8 cellular contexts compared by ENCODE assay signal in the genomic region with DNA sequence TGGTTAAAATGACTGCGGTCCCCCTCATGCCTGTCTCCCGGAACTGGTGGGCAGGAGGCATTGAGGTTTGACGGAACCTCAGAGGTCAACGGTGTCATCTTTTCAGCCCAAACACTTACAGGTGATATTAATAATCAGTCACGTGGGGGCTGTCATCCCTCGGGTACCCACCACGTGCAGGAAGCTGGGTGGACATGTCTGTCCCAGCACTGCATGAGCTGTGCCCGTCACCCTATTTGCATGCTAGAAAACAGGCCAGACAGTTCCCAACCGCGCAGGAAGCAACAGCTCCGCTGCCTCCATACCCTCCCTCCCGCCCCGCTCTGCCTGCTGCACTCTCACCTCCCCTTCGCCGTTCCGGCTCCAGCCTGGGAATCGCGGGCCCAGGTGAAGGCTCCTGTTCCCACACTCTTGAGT. TPM values are rescaled to one million over a fixed set of nuclear protein-coding genes. Genes with fewer than 3 reads are reported as not detected.
DNase-seq lines count a peak whose midpoint lies in the region; ATAC-seq and TF ChIP-seq lines count a peak whose summit lies in the region.

No MANE protein-coding gene starts in this region.

- TF ChIP-seq EP300 in esophagus muscularis mucosa (IDR thresholded peaks at IDR 0.05), result no peak

- no peaks in the 10 kb centered on the region for H3K79me2 ChIP-seq in ACC112 (ENCODE audit: control insufficient read depth, insufficient read depth, low read length, unreplicated experiment)

- H3K4me3 ChIP-seq in ACC112 (ENCODE audit: low read depth, low read length) (peak overlapping the region; percentile 65; the same call in 1 of the 2 replicates), esophagus muscularis mucosa (peak overlapping the region; percentile 45 to 61 (median 48)), thymus (ENCODE audit: low read length) (peak overlapping the region; percentile 57), Caco-2 (ENCODE audit: low read depth, low read length) (no peak overlapping the region)

- no peak for TF ChIP-seq POLR2A in esophagus muscularis mucosa (IDR thresholded peaks at IDR 0.05; ENCODE audit: low read depth)

- H3K4me1 Mint-ChIP-seq in T-cell, result peaks cover 7 to 30% (median 19%) of the 10 kb centered on the region in 3 donors
- peaks cover 7% of the 10 kb centered on the region for H3K4me1 Mint-ChIP-seq in Caco-2 (ENCODE audit: low read depth, unreplicated experiment)

- peaks cover 5 to 14% of the 10 kb centered on the region in 2 donors for H3K27me3 Mint-ChIP-seq in T-cell
- no peaks in the 10 kb centered on the region for H3K27me3 Mint-ChIP-seq in Caco-2 (ENCODE audit: insufficient read depth, unreplicated experiment)

- 16% methylated on average over 8 of the region's 18 CpGs for WGBS in esophagus muscularis mucosa
- 3% methylated on average over 18 of the region's 18 CpGs for WGBS in thymus

- intact Hi-C loops in esophagus muscularis mucosa (cut with DNase I), result no loop called here
- intact Hi-C loops in Caco-2 (cut with micrococcal nuclease; ENCODE audit: unreplicated experiment), result no loop called here

- H3K27me3 ChIP-seq in ACC112 (ENCODE audit: insufficient read depth, low read length), result peaks cover 24% of the 10 kb centered on the region
- peaks cover 3 to 48% (median 32%) of the 10 kb centered on the region in 4 donors for H3K27me3 ChIP-seq in esophagus muscularis mucosa
- H3K27me3 ChIP-seq in thymus (ENCODE audit: control insufficient read depth, insufficient read depth), result peaks cover 46% of the 10 kb centered on the region
- no peaks in the 10 kb centered on the region for H3K27me3 ChIP-seq in Caco-2 (replicated peaks; ENCODE audit: control insufficient read depth, insufficient read depth, low read length)

- H3K9me3 ChIP-seq in esophagus muscularis mucosa (no peaks in the 10 kb centered on the region), thymus (ENCODE audit: control insufficient read depth) (peaks cover 1% of the 10 kb centered on the region), Caco-2 (no peaks in the 10 kb centered on the region)

- H3K27ac ChIP-seq in ACC112 (ENCODE audit: low read depth, low read length) (no peak overlapping the region), esophagus muscularis mucosa (replicated peaks in 1 of 4) (no peak overlapping the region), thymus (ENCODE audit: low read depth) (no peak overlapping the region)

- H3K4me3 Mint-ChIP-seq in T-cell (peak overlapping the region; percentile 73 to 77 (median 75)), Caco-2 (ENCODE audit: unreplicated experiment) (no peak overlapping the region)

- ATAC-seq in T-cell (replicated peaks in 1 of 4), result peak; percentile 21 to 38 (median 30)

- POLR2A ChIA-PET in T-cell (lab: Charles Lee) (interaction anchor here in 1 of 2 donors (0.9 kb wide), 1 partner anchor 20 kb away, joined by 3 read pairs; no protein-coding TSS in a partner anchor), Caco-2 (lab: Charles Lee) (no interaction called here)

- CTCF ChIA-PET in T-cell (lab: Charles Lee) (no interaction called here), Caco-2 (lab: Charles Lee) (interaction anchor here (0.5 kb wide), 1 partner anchor 32 kb away, joined by 3 read pairs; no protein-coding TSS in a partner anchor)

- H3K27ac Mint-ChIP-seq in T-cell (peak overlapping the region; percentile 12 to 57), Caco-2 (ENCODE audit: unreplicated experiment) (no peak overlapping the region)

- no peak overlapping the region for H2AFZ ChIP-seq in ACC112 (ENCODE audit: low read length, unreplicated experiment)

- H3K4me1 ChIP-seq in ACC112 (ENCODE audit: control insufficient read depth, insufficient read depth, low read length, unreplicated experiment) (peaks cover 15% of the 10 kb centered on the region), esophagus muscularis mucosa (peaks cover 26 to 43% (median 38%) of the 10 kb centered on the region in 4 donors), thymus (ENCODE audit: control insufficient read depth, insufficient read depth, low read length) (peaks cover 13% of the 10 kb centered on the region), Caco-2 (peaks cover 8% of the 10 kb centered on the region; the same call in 1 of the 2 replicates)

- peaks cover 5% of the 10 kb centered on the region for H3K36me3 Mint-ChIP-seq in T-cell
- H3K36me3 Mint-ChIP-seq in Caco-2 (ENCODE audit: insufficient read depth, unreplicated experiment), result peaks cover 10% of the 10 kb centered on the region

- no TSS peak for BruUV-seq in Caco-2 (replicated peaks; lab: Mats Ljungman, UMichigan)

- H3K9me3 Mint-ChIP-seq in T-cell (no peaks in the 10 kb centered on the region), Caco-2 (ENCODE audit: unreplicated experiment) (no peaks in the 10 kb centered on the region)

- H3K36me3 ChIP-seq in ACC112 (ENCODE audit: insufficient read depth, low read length), result peaks cover 6% of the 10 kb centered on the region; the same call in 1 of the 2 replicates
- H3K36me3 ChIP-seq in esophagus muscularis mucosa, result peaks cover 5 to 16% (median 14%) of the 10 kb centered on the region in 4 donors
- H3K36me3 ChIP-seq in thymus (ENCODE audit: control insufficient read depth, insufficient read depth), result peaks cover 3% of the 10 kb centered on the region
- peaks cover 3% of the 10 kb centered on the region; the same call in 1 of the 2 replicates for H3K36me3 ChIP-seq in Caco-2 (ENCODE audit: control insufficient read depth, insufficient read depth, low read length)

- TF ChIP-seq CTCF in esophagus muscularis mucosa (IDR thresholded peaks at IDR 0.05) (no peak), Caco-2 (IDR thresholded peaks at IDR 0.05; ENCODE audit: insufficient read depth in 1 of 2, low read depth in 1 of 2, low read length in 1 of 2, severe bottlenecking in 1 of 2, unreplicated experiment in 1 of 2) (no peak)

- DNase-seq in GM19240 (ENCODE audit: insufficient read length, low spot score), result peak; percentile 71
- DNase-seq in T-cell, result peak in 24 of 34 experiments; percentile 15 to 58 (median 45)
- DNase-seq in esophagus muscularis mucosa (ENCODE audit: extremely low spot score), result no peak
- DNase-seq in NCI-H2107 (lab: John Stamatoyannopoulos, UW), result no peak
- DNase-seq in SK-N-DZ (ENCODE audit: low spot score), result no peak
- DNase-seq in Caco-2, result no peak

RNA-seq across cellular contexts. Expression of a gene that starts 1.4 kb away (rescaled TPM):
- total RNA-seq in T-cell (1 to 10 TPM; 1.1 to 5.7 (median 1.7) TPM), esophagus muscularis mucosa (1 to 10 TPM; 2.1 to 5.6 (median 3.3) TPM), Caco-2 (2022) (2.9 and 3.3 TPM in 2 replicates)
- 2.7 TPM for polyA plus RNA-seq in thymus
- 11.1 and 18.9 TPM in 2 replicates for polyA plus RNA-seq in SK-N-DZ (2014; cell fraction: cytosol; rRNA removed)
- 25.7 and 34.4 TPM in 2 replicates for polyA plus RNA-seq in SK-N-DZ (2014; cell fraction: nucleus; rRNA removed)

RNA-seq across cellular contexts. Expression of a gene that starts 7.2 kb away (rescaled TPM):
- total RNA-seq in T-cell (10 to 100 TPM; 16.1 to 31.9 (median 22.0) TPM), esophagus muscularis mucosa (10 to 100 TPM; 14.1 to 38.5 (median 23.7) TPM), Caco-2 (2022) (57.3 and 57.4 TPM in 2 replicates)
- polyA plus RNA-seq in thymus, result 28.0 TPM
- polyA plus RNA-seq in SK-N-DZ (2014; cell fraction: cytosol; rRNA removed), result 49.5 and 50.6 TPM in 2 replicates
- 69.2 and 77.4 TPM in 2 replicates for polyA plus RNA-seq in SK-N-DZ (2014; cell fraction: nucleus; rRNA removed)

RNA-seq across cellular contexts. Expression of a gene that starts 9.9 kb away (rescaled TPM):
- total RNA-seq in T-cell (1 to 10 TPM in 2 of 5 donors, under 1 TPM in 2, not detected in 1; 0.78 to 2.2 (median 1.3) TPM), esophagus muscularis mucosa (under 1 TPM in 1 of 4 donors, not detected in 3; 0.52 TPM), Caco-2 (2022) (0.35 and 1.1 TPM in 2 replicates)
- 5.7 TPM for polyA plus RNA-seq in thymus
- 1.3 TPM in 1 of 2 replicates, not detected in the other for polyA plus RNA-seq in SK-N-DZ (2014; cell fraction: cytosol; rRNA removed)
- 2.5 TPM in 1 of 2 replicates, not detected in the other for polyA plus RNA-seq in SK-N-DZ (2014; cell fraction: nucleus; rRNA removed)

RNA-seq across cellular contexts. Expression of a gene that starts 18.5 kb away (rescaled TPM):
- total RNA-seq in T-cell, result 10 to 100 TPM; 44.3 to 73.7 (median 68.8) TPM
- total RNA-seq in esophagus muscularis mucosa, result 10 to 100 TPM; 23.3 to 46.5 (median 34.9) TPM
- polyA plus RNA-seq in thymus, result 46.2 TPM
- polyA plus RNA-seq in SK-N-DZ (2014; cell fraction: cytosol; rRNA removed), result 54.0 and 59.4 TPM in 2 replicates
- 160 and 226 TPM in 2 replicates for polyA plus RNA-seq in SK-N-DZ (2014; cell fraction: nucleus; rRNA removed)
- total RNA-seq in Caco-2 (2022), result 43.7 and 50.4 TPM in 2 replicates

RNA-seq across cellular contexts. Expression of a gene that starts 19.3 kb away (rescaled TPM):
- total RNA-seq in T-cell (10 to 100 TPM; 21.1 to 45.6 (median 36.9) TPM), esophagus muscularis mucosa (10 to 100 TPM; 27.0 to 42.9 (median 36.9) TPM), Caco-2 (2022) (34.7 and 36.6 TPM in 2 replicates)
- polyA plus RNA-seq in thymus, result 52.3 TPM
- polyA plus RNA-seq in SK-N-DZ (2014; cell fraction: cytosol; rRNA removed), result 88.7 and 137 TPM in 2 replicates
- polyA plus RNA-seq in SK-N-DZ (2014; cell fraction: nucleus; rRNA removed), result 187 and 198 TPM in 2 replicates

Comparison
In these comparisons a context has a peak if more than half of its experiments do, and no peak if none do; other contexts are left out.
1. DNase-seq: peak in GM19240 (single experiment) and T-cell (24 of 34); none in esophagus muscularis mucosa (single experiment), NCI-H2107 (single experiment), SK-N-DZ (single experiment) and Caco-2 (0 of 2).